27 cellular contexts compared by ENCODE assay signal in the genomic region with DNA sequence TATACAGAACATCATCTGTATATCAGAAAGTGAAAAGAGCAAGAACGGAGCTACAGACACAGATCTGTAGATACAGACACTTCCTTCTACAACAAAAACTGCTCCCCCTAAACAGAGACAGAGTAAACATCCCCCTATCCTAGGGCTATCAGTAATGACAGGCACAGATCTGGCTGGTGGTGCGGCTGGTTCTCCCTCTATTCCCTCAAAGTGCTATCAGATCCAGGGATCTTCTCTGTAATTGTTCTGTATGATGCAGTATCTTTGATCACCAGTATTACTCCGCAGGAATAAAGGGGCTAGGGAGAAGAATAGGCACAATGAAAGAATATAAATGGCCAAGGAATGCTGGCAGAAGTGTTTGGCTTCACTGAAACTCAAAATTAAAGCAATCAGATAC.
"Had no signal": no experiment of that assay in that cellular context is flagged by ENCODE, and none has a peak within 500 bp of the region (broad histone marks: within the 10 kb centered on the region; RNA-seq: fewer than 3 reads in every experiment).

No MANE protein-coding gene starts in this region.

- H3K4me1 ChIP-seq: uterus had no signal

- H3K9me3 Mint-ChIP-seq: immature natural killer cell; mesothelial cell of epicardium; naive thymus-derived CD4-positive, alpha-beta T cell; natural killer cell treated with Interleukin-12 subunit alpha and Interleukin-12 subunit beta and Interleukin-15 and Interleukin-18, amount 100 ng/mL, for 72 hours; neural crest cell; stimulated activated naive CD8-positive, alpha-beta T cell treated with anti-CD3 and anti-CD28 coated beads, Interleukin-15, amount 100 ng/mL, for 72 hours; type B pancreatic cell had no signal

- H3K4me3 ChIP-seq: left ventricle myocardium inferior, lung, pancreas, prostate gland, skin epidermis, tibial nerve, uterus had no signal

- H3K4me3 Mint-ChIP-seq: immature natural killer cell; mesothelial cell of epicardium; natural killer cell treated with Interleukin-12 subunit alpha and Interleukin-12 subunit beta and Interleukin-15 and Interleukin-18, amount 100 ng/mL, for 72 hours; neural crest cell; stimulated activated naive CD8-positive, alpha-beta T cell treated with anti-CD3 and anti-CD28 coated beads, Interleukin-15, amount 100 ng/mL, for 72 hours; type B pancreatic cell had no signal

- H3K27me3 ChIP-seq: pancreas, tibial nerve, uterus had no signal

- H3K27me3 Mint-ChIP-seq: naive thymus-derived CD4-positive, alpha-beta T cell; natural killer cell treated with Interleukin-12 subunit alpha and Interleukin-12 subunit beta and Interleukin-15 and Interleukin-18, amount 100 ng/mL, for 72 hours; stimulated activated naive CD8-positive, alpha-beta T cell treated with anti-CD3 and anti-CD28 coated beads, Interleukin-15, amount 100 ng/mL, for 72 hours; type B pancreatic cell had no signal

- H3K36me3 ChIP-seq: left ventricle myocardium inferior, pancreas, prostate gland, tibial nerve, uterus had no signal

- H3K9me3 ChIP-seq: left ventricle myocardium inferior, pancreas, prostate gland, tibial nerve, uterus had no signal

- H3K36me3 Mint-ChIP-seq: mesothelial cell of epicardium; natural killer cell treated with Interleukin-12 subunit alpha and Interleukin-12 subunit beta and Interleukin-15 and Interleukin-18, amount 100 ng/mL, for 72 hours had no signal

- H3K27ac Mint-ChIP-seq: mesothelial cell of epicardium; naive thymus-derived CD4-positive, alpha-beta T cell; stimulated activated naive CD8-positive, alpha-beta T cell treated with anti-CD3 and anti-CD28 coated beads, Interleukin-15, amount 100 ng/mL, for 72 hours; type B pancreatic cell had no signal

- H3K27ac ChIP-seq: left ventricle myocardium inferior, pancreas, prostate gland, skin epidermis, tibial nerve, uterus had no signal

- DNase-seq: hypothalamus; immature natural killer cell; kidney; left colon; left ventricle myocardium inferior; naive thymus-derived CD4-positive, alpha-beta T cell; nucleus accumbens; pancreas; posterior cingulate gyrus; retina; right cardiac atrium; stimulated activated CD4-positive, alpha-beta T cell treated with anti-CD3 and anti-CD28 coated beads, Interleukin-12 subunit alpha, Interleukin-12 subunit beta, amount 100 ng/mL, for 4 hours; stimulated activated CD4-positive, alpha-beta T cell treated with anti-CD3 and anti-CD28 coated beads, Interleukin-15, amount 100 ng/mL, for 24 hours; stimulated activated CD4-positive, alpha-beta T cell treated with anti-CD3 and anti-CD28 coated beads, Interleukin-2, amount 100 ng/mL, for 24 hours; stimulated activated CD4-positive, alpha-beta T cell treated with anti-CD3 and anti-CD28 coated beads, Interleukin-4, amount 100 ng/mL, for 1 hour; stimulated activated naive CD4-positive, alpha-beta T cell; stimulated activated naive CD8-positive, alpha-beta T cell treated with anti-CD3 and anti-CD28 coated beads, Interleukin-15, amount 100 ng/mL, for 72 hours; substantia nigra; uterus had no signal
